Comparison of ENCODE assay signal across 11 cellular contexts in genomic region chr20:23366384-23366783, GRCh38. TPM values are rescaled to one million over a fixed set of nuclear protein-coding genes. Genes with fewer than 3 reads are reported as not detected.
DNase-seq lines count a peak whose midpoint lies in the region; ATAC-seq, FAIRE-seq and TF ChIP-seq lines count a peak whose summit lies in the region.
"Had no signal": no experiment of that assay in that cellular context is flagged by ENCODE, and none has a peak within 500 bp of the region (broad histone marks: within the 10 kb centered on the region; RNA-seq: fewer than 3 reads in every experiment).

No MANE protein-coding gene starts in this region.

- H3K27ac Mint-ChIP-seq in T-helper 17 cell (peak overlapping the region; percentile 90), glutamatergic neuron (ENCODE audit: unreplicated experiment) (no peak overlapping the region)

- H3K9me3 Mint-ChIP-seq in glutamatergic neuron (ENCODE audit: unreplicated experiment), result peaks cover 12% of the 10 kb centered on the region

- no peak overlapping the region for H3K4me3 ChIP-seq in lower leg skin (ENCODE audit: low read depth, poor library complexity, severe bottlenecking)
- no peak overlapping the region for H3K4me3 ChIP-seq in coronary artery
- H3K4me3 ChIP-seq: smooth muscle cell had no signal

- H3K4me1 Mint-ChIP-seq in T-helper 17 cell (peaks cover 39% of the 10 kb centered on the region), glutamatergic neuron (ENCODE audit: low read depth, unreplicated experiment) (peaks cover 26% of the 10 kb centered on the region)

- peaks cover 8% of the 10 kb centered on the region for H3K36me3 Mint-ChIP-seq in T-helper 17 cell (ENCODE audit: low read depth)
- peaks cover 21% of the 10 kb centered on the region for H3K36me3 Mint-ChIP-seq in glutamatergic neuron (ENCODE audit: unreplicated experiment)

- TF ChIP-seq CTCF in glutamatergic neuron (IDR thresholded peaks at IDR 0.05; ENCODE audit: partially characterized antibody, unreplicated experiment) (no peak), lower leg skin (IDR thresholded peaks at IDR 0.05) (no peak), coronary artery (IDR thresholded peaks at IDR 0.05) (no peak)

- no peaks in the 10 kb centered on the region for H3K9me3 ChIP-seq in T-helper 17 cell (ENCODE audit: control insufficient read depth, low read length, poor library complexity, severe bottlenecking)

- no peak overlapping the region for H3K4me3 Mint-ChIP-seq in T-helper 17 cell
- peak overlapping the region; percentile 59 for H3K4me3 Mint-ChIP-seq in glutamatergic neuron (ENCODE audit: unreplicated experiment)

- TF ChIP-seq POLR2A in lower leg skin (IDR thresholded peaks at IDR 0.05), result no peak

- intact Hi-C loops in lower leg skin (cut with DNase I; ENCODE audit: low total_unique reads), result no loop called here

- H3K27ac ChIP-seq in coronary artery, result peak overlapping the region in 1 of 2 donors; percentile 14

- FAIRE-seq in GM19239 (lab: Jason Lieb, UNC), result peak; percentile 54

- no peaks in the 10 kb centered on the region for H3K27me3 Mint-ChIP-seq in T-helper 17 cell
- peaks cover 4% of the 10 kb centered on the region for H3K27me3 Mint-ChIP-seq in glutamatergic neuron (ENCODE audit: unreplicated experiment)

- WGBS in lower leg skin, 2 donors, result 36 to 38% methylated on average over 1 of the region's 1 CpG

- no peak for ATAC-seq in T-helper 17 cell

- DNase-seq in AML-193 (lab: John Stamatoyannopoulos, UW) (peak; percentile 57), GM19239 (ENCODE audit: insufficient read length, low spot score) (no peak), T-helper 17 cell (no peak), glutamatergic neuron (no peak), putamen (ENCODE audit: low spot score) (no peak), lower leg skin (ENCODE audit: low spot score in 2 of 2) (no peak), coronary artery (ENCODE audit: low spot score) (no peak), NCI-H1048 (lab: John Stamatoyannopoulos, UW) (no peak)
- DNase-seq: activated CD4-positive, CD25-positive, alpha-beta regulatory T cell; NCI-H2081 treated with DMSO at 0.1 percent for 48 hours had no signal

RNA-seq across cellular contexts. Expression of gene GZF1, which starts 4.4 kb away (rescaled TPM):
- total RNA-seq in T-helper 17 cell, result 10 to 100 TPM; 27.7 to 28.5 TPM
- 28.3 TPM for total RNA-seq in glutamatergic neuron (ENCODE audit: unreplicated experiment)
- total RNA-seq in lower leg skin, result 10 to 100 TPM in 3 of 4 donors, 1 to 10 TPM in 1; 4.4 to 15.1 (median 13.5) TPM

RNA-seq across cellular contexts. Expression of gene NXT1, which starts 15.8 kb away (rescaled TPM):
- total RNA-seq in T-helper 17 cell (10 to 100 TPM; 77.5 to 77.6 TPM), glutamatergic neuron (ENCODE audit: unreplicated experiment) (12.6 TPM), lower leg skin (10 to 100 TPM; 29.2 to 40.2 (median 35.1) TPM)

RNA-seq across cellular contexts. Expression of gene NAPB, which starts 54.9 kb away (rescaled TPM):
- total RNA-seq in T-helper 17 cell (10 to 100 TPM in 1 of 2 donors, 1 to 10 TPM in 1; 8.5 to 12.3 TPM), glutamatergic neuron (ENCODE audit: unreplicated experiment) (74.1 TPM), lower leg skin (10 to 100 TPM in 3 of 4 donors, 1 to 10 TPM in 1; 7.9 to 12.4 (median 10.5) TPM)

Comparison
In these comparisons a context has a peak if more than half of its experiments do, and no peak if none do; other contexts are left out.
1. DNase-seq: peak in AML-193 (2 of 2); none in GM19239 (single experiment), T-helper 17 cell (0 of 3), glutamatergic neuron (single experiment), putamen (single experiment), lower leg skin (0 of 2), coronary artery (single experiment) and NCI-H1048 (single experiment).